9 cellular contexts compared by ENCODE assay signal in the genomic region with DNA sequence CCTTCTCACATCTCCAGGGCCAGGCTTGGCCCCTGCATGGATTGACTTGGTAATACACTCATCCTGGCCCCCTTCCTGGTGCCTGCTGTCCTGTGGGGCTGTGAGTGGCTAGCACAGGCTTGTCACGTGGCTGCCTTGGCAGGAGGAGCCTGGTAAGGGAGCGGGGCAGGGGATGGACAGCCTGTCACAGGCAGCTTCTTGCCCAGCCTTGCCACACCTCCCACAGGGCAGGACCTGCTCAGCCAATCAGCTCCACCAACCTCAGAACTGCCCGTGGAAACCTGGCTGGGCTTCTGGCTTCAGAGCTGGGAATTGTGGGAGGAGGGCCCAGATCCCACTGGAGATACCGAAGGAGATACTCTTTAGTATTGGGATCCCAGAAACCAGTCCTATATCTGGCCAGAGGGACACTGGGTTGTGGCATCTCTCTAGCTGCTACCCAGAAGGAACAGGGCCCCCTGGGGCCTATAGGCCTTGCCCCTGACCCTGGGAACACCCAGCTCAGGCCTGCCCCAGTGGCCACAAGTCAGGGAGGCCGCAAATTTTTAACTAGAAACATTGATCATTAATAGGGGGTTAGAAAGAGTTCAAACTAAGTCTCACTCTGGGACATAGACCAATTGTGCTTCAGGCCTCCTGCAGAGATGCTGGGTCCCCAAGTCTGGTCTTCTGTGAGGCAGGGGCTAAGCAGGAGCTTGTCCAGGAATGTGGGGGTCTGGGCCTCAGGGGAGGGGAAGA. TPM values are rescaled to one million over a fixed set of nuclear protein-coding genes. Genes with fewer than 3 reads are reported as not detected.
DNase-seq lines count a peak whose midpoint lies in the region; ATAC-seq and TF ChIP-seq lines count a peak whose summit lies in the region.
"Had no signal": no experiment of that assay in that cellular context is flagged by ENCODE, and none has a peak within 500 bp of the region (broad histone marks: within the 10 kb centered on the region; RNA-seq: fewer than 3 reads in every experiment).

Gene HOGA1, plus strand, starts transcription at position 330 of the 738 bp plus-strand sequence. Its CDS starts 315 bp downstream, at position 645.

- H3K4me1 Mint-ChIP-seq in GM23338, result peaks cover 10% of the 10 kb centered on the region; the same call in 2 of the 3 replicates

- no peaks in the 10 kb centered on the region for H3K9me2 ChIP-seq in GM23338 (ENCODE audit: insufficient read depth)

- no peaks in the 10 kb centered on the region for H3K36me3 Mint-ChIP-seq in GM23338 (ENCODE audit: low read depth)

- no peaks in the 10 kb centered on the region for H3F3A ChIP-seq in GM23338 (replicated peaks; ENCODE audit: low read depth)

- no peak within 1 kb of the TSS for H3K4me2 ChIP-seq in GM23338

- H3K4me3 ChIP-seq in GM23338, result no peak within 1 kb of the TSS
- H3K4me3 ChIP-seq: SJSA1 had no signal

- peak within 1 kb of the TSS; percentile 93 for H2AFZ ChIP-seq in GM23338

- no peaks in the 10 kb centered on the region for H3K27me3 ChIP-seq in GM23338 (ENCODE audit: insufficient read depth)
- H3K27me3 ChIP-seq: SJSA1 had no signal

- no peaks in the 10 kb centered on the region for H4K20me1 ChIP-seq in GM23338 (replicated peaks; ENCODE audit: insufficient read depth)

- peaks cover 3% of the 10 kb centered on the region for H3K4me1 ChIP-seq in GM23338 (ENCODE audit: insufficient read depth)

- H3K27ac ChIP-seq in GM23338 (ENCODE audit: low read depth), result no peak within 1 kb of the TSS
- no peak within 1 kb of the TSS for H3K27ac ChIP-seq in epithelial cell of prostate
- H3K27ac ChIP-seq: SJSA1 had no signal

- no peak within 1 kb of the TSS; the same call in none of the 2 replicates for H3K27ac Mint-ChIP-seq in GM23338

- peak; percentile 61 for DNase-seq in GM23338 (ENCODE audit: low spot score)
- peak; percentile 8 for DNase-seq in NCI-H82 treated with DMSO at 0.1 percent for 48 hours (lab: John Stamatoyannopoulos, UW; ENCODE audit: unreplicated experiment)
- peak; percentile 55 for DNase-seq in epithelial cell of prostate (ENCODE audit: low read depth, low spot score)
- DNase-seq in myocyte (ENCODE audit: low read depth), result peak; percentile 81
- DNase-seq in DMS153 (lab: John Stamatoyannopoulos, UW), result no peak
- DNase-seq in activated T-cell treated with anti-CD3 and anti-CD28 coated beads, Interleukin-2, amount 50 U/mL, for 48 hours, result no peak

- no peaks in the 10 kb centered on the region for H3K79me2 ChIP-seq in GM23338 (replicated peaks; ENCODE audit: insufficient read depth)

- no peaks in the 10 kb centered on the region for H3K9me3 Mint-ChIP-seq in GM23338

- H3K36me3 ChIP-seq in GM23338 (ENCODE audit: insufficient read depth), result no peaks in the 10 kb centered on the region
- H3K36me3 ChIP-seq: SJSA1 had no signal

- ATAC-seq in GM23338 (peak; percentile 97), GM21528 (IDR thresholded peaks at IDR 0.05; ENCODE audit: low FRiP score, unreplicated experiment) (no peak), HG03097 (IDR thresholded peaks at IDR 0.05; ENCODE audit: low FRiP score, unreplicated experiment) (no peak)

- no peak within 1 kb of the TSS for H3K4me3 Mint-ChIP-seq in GM23338

- no peak for TF ChIP-seq CTCF in GM23338 (conservative IDR thresholded peaks at IDR 0.05; ENCODE audit: low read depth in 2 of 2)

- peaks cover 12% of the 10 kb centered on the region for H3K27me3 Mint-ChIP-seq in GM23338 (ENCODE audit: insufficient read depth, low read depth, poor library complexity)

TF ChIP-seq in GM23338, 12 proteins besides CTCF, POLR2A, EP300 and RAD21:
- TF ChIP-seq EZH2 (IDR thresholded peaks at IDR 0.05; ENCODE audit: low read depth, unreplicated experiment) (no peak), NANOG (IDR thresholded peaks at IDR 0.05; ENCODE audit: borderline replicate concordance) (no peak), ZNF114 (CRISPR knock-in tag; IDR thresholded peaks at IDR 0.05) (no peak), ZNF331 (CRISPR knock-in tag; IDR thresholded peaks at IDR 0.05; ENCODE audit: low read depth) (no peak), CREB1 (CRISPR knock-in tag; IDR thresholded peaks at IDR 0.05; ENCODE audit: low read depth) (no peak), ZNF462 (CRISPR knock-in tag; IDR thresholded peaks at IDR 0.05) (no peak)
- TF ChIP-seq, protein P1, sequence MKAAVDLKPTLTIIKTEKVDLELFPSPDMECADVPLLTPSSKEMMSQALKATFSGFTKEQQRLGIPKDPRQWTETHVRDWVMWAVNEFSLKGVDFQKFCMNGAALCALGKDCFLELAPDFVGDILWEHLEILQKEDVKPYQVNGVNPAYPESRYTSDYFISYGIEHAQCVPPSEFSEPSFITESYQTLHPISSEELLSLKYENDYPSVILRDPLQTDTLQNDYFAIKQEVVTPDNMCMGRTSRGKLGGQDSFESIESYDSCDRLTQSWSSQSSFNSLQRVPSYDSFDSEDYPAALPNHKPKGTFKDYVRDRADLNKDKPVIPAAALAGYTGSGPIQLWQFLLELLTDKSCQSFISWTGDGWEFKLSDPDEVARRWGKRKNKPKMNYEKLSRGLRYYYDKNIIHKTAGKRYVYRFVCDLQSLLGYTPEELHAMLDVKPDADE (IDR thresholded peaks at IDR 0.05), result no peak

RNA-seq across cellular contexts. Expression of gene HOGA1, which starts in this region (rescaled TPM):
- not detected in 2 replicates for total RNA-seq in GM23338 (2014; rRNA removed; shearing (Covaris generic))
- 0.15 TPM in 1 of 2 replicates, not detected in the other for polyA plus RNA-seq in GM23338 (2016; fragmentation: Nextera tagmentation; extraction: Ambion mirVana)
- total RNA-seq in myocyte, result 1.1 and 1.8 TPM in 2 replicates
- polyA plus RNA-seq in myocyte (2012), result 0.67 TPM

Comparison
In these comparisons a context has a peak if more than half of its experiments do, and no peak if none do; other contexts are left out.
1. Peak in DNase-seq and ATAC-seq in GM23338; RNA of the gene not detected or under 1 TPM.
2. DNase-seq: peak in NCI-H82 treated with DMSO at 0.1 percent for 48 hours (single experiment), epithelial cell of prostate (single experiment) and myocyte (single experiment); none in DMS153 (single experiment) and activated T-cell treated with anti-CD3 and anti-CD28 coated beads, Interleukin-2, amount 50 U/mL, for 48 hours (0 of 2).